1 cellular context compared by ENCODE assay signal in genomic region chr7:131108212-131108980, GRCh38.
TF ChIP-seq lines count a peak whose summit lies in the region.

No MANE protein-coding gene starts in this region.

TF ChIP-seq in K562, 482 proteins besides CTCF, POLR2A, EP300 and RAD21 (continued from another document and continues in another):
- TF ChIP-seq AFF1 (IDR thresholded peaks at IDR 0.05; ENCODE audit: low read depth in 1 of 2, partially characterized antibody in 2 of 2), result peak in 1 of 2 experiments; percentile 13
- no peak for TF ChIP-seq U2AF1 (optimal IDR thresholded peaks at IDR 0.05; ENCODE audit: low read depth, low read length)
- TF ChIP-seq ZNF282 (CRISPR knock-in tag; IDR thresholded peaks at IDR 0.05), result no peak
- TF ChIP-seq TSC22D4 (tag; IDR thresholded peaks at IDR 0.05), result no peak
- 0 out of 2 replicates have a peak, but pooled peaks have one; percentile 27 for TF ChIP-seq ZNF134 (CRISPR knock-in tag; conservative IDR thresholded peaks at IDR 0.05)
- peak; percentile 17; the same call in 1 of the 2 replicates for TF ChIP-seq DNMT1 (IDR thresholded peaks at IDR 0.05)
- TF ChIP-seq FOXP1 (CRISPR knock-in tag; IDR thresholded peaks at IDR 0.05), result no peak; the same call in none of the 2 replicates
- TF ChIP-seq SMARCE1 (IDR thresholded peaks at IDR 0.05), result no peak
- TF ChIP-seq, protein P1, sequence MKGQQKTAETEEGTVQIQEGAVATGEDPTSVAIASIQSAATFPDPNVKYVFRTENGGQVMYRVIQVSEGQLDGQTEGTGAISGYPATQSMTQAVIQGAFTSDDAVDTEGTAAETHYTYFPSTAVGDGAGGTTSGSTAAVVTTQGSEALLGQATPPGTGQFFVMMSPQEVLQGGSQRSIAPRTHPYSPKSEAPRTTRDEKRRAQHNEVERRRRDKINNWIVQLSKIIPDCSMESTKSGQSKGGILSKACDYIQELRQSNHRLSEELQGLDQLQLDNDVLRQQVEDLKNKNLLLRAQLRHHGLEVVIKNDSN (CRISPR knock-in tag; IDR thresholded peaks at IDR 0.05), result no peak
- TF ChIP-seq ZNF212 (CRISPR knock-in tag; IDR thresholded peaks at IDR 0.05), result no peak
- TF ChIP-seq ADNP (tag; IDR thresholded peaks at IDR 0.05), result no peak
- TF ChIP-seq TAL1 (IDR thresholded peaks at IDR 0.05), result no peak
- TF ChIP-seq FOXJ2 (tag; IDR thresholded peaks at IDR 0.05), result 0 out of 2 replicates have a peak, but pooled peaks have one; percentile 12
- peak; percentile 9; the same call in 1 of the 2 replicates for TF ChIP-seq CREM (IDR thresholded peaks at IDR 0.05; ENCODE audit: low read depth)
- no peak for TF ChIP-seq PRMT5 (CRISPR knock-in tag; IDR thresholded peaks at IDR 0.05)
- TF ChIP-seq TEAD4 (IDR thresholded peaks at IDR 0.05; ENCODE audit: low read length), result 0 out of 2 replicates have a peak, but pooled peaks have one; percentile 8
- TF ChIP-seq TEAD4 (CRISPR knock-in tag; IDR thresholded peaks at IDR 0.05; ENCODE audit: borderline replicate concordance), result no peak
- TF ChIP-seq CXXC5 (CRISPR knock-in tag; IDR thresholded peaks at IDR 0.05), result no peak; the same call in 1 of the 2 replicates
- TF ChIP-seq RFX5 (IDR thresholded peaks at IDR 0.05; ENCODE audit: low read depth, low read length), result no peak
- no peak for TF ChIP-seq FUS (optimal IDR thresholded peaks at IDR 0.05; ENCODE audit: low read depth, low read length)
- no peak for TF ChIP-seq TCFL5 (CRISPR knock-in tag; conservative IDR thresholded peaks at IDR 0.05)
- peak; percentile 5; the same call in 1 of the 2 replicates for TF ChIP-seq HOMEZ (CRISPR knock-in tag; IDR thresholded peaks at IDR 0.05)
- 0 out of 4 replicates have a peak, but pooled peaks of 1 of the 2 experiments have one; percentile 8 for TF ChIP-seq SIN3A (IDR thresholded peaks at IDR 0.05; ENCODE audit: borderline replicate concordance in 2 of 2, control insufficient read depth in 1 of 2, low read depth in 2 of 2, low read length in 2 of 2)
- no peak for TF ChIP-seq CREB1 (IDR thresholded peaks at IDR 0.05)
- TF ChIP-seq CREB1 (CRISPR knock-in tag; IDR thresholded peaks at IDR 0.05), result no peak
- no peak for TF ChIP-seq ZNF124 (CRISPR knock-in tag; IDR thresholded peaks at IDR 0.05)
- TF ChIP-seq, protein P2, sequence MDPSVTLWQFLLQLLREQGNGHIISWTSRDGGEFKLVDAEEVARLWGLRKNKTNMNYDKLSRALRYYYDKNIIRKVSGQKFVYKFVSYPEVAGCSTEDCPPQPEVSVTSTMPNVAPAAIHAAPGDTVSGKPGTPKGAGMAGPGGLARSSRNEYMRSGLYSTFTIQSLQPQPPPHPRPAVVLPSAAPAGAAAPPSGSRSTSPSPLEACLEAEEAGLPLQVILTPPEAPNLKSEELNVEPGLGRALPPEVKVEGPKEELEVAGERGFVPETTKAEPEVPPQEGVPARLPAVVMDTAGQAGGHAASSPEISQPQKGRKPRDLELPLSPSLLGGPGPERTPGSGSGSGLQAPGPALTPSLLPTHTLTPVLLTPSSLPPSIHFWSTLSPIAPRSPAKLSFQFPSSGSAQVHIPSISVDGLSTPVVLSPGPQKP (CRISPR knock-in tag; IDR thresholded peaks at IDR 0.05), result no peak
- TF ChIP-seq MECOM (CRISPR knock-in tag; IDR thresholded peaks at IDR 0.05), result no peak
- no peak for TF ChIP-seq ZNF77 (CRISPR knock-in tag; IDR thresholded peaks at IDR 0.05)
- no peak for TF ChIP-seq ZNF311 (CRISPR knock-in tag; IDR thresholded peaks at IDR 0.05)
- no peak for TF ChIP-seq ZNF696 (CRISPR knock-in tag; conservative IDR thresholded peaks at IDR 0.05)
- TF ChIP-seq C11orf30 (IDR thresholded peaks at IDR 0.05; ENCODE audit: low read depth), result peak; percentile 32; the same call in 1 of the 2 replicates
- 0 out of 2 replicates have a peak, but pooled peaks have one; percentile 11 for TF ChIP-seq CHAMP1 (IDR thresholded peaks at IDR 0.05)
- TF ChIP-seq ILF3 (IDR thresholded peaks at IDR 0.05; ENCODE audit: borderline replicate concordance), result no peak
- TF ChIP-seq ZNF668 (CRISPR knock-in tag; IDR thresholded peaks at IDR 0.05), result no peak
- no peak for TF ChIP-seq RBM22 (IDR thresholded peaks at IDR 0.05; ENCODE audit: low read depth, low read length, poor library complexity, severe bottlenecking)
- TF ChIP-seq ZNF12 (CRISPR knock-in tag; IDR thresholded peaks at IDR 0.05), result 0 out of 2 replicates have a peak, but pooled peaks have one; percentile 8
- TF ChIP-seq ZNF436 (CRISPR knock-in tag; IDR thresholded peaks at IDR 0.05), result no peak
- no peak; the same call in 1 of the 2 replicates for TF ChIP-seq SMAD3 (CRISPR knock-in tag; conservative IDR thresholded peaks at IDR 0.05)
- no peak for TF ChIP-seq ZSCAN29 (IDR thresholded peaks at IDR 0.05)
- no peak for TF ChIP-seq MEF2D (tag; conservative IDR thresholded peaks at IDR 0.05; ENCODE audit: low read depth)
- TF ChIP-seq ZBTB12 (CRISPR knock-in tag; IDR thresholded peaks at IDR 0.05), result 0 out of 2 replicates have a peak, but pooled peaks have one; percentile 7
- no peak for TF ChIP-seq HDAC6 (IDR thresholded peaks at IDR 0.05; ENCODE audit: low read depth, low read length)
- peak; percentile 12; the same call in 1 of the 2 replicates for TF ChIP-seq TAF7 (tag; IDR thresholded peaks at IDR 0.05)
- TF ChIP-seq TEAD2 (tag; IDR thresholded peaks at IDR 0.05), result no peak
- TF ChIP-seq NCOA1 (IDR thresholded peaks at IDR 0.05; ENCODE audit: low read depth), result no peak
- no peak for TF ChIP-seq PREB (CRISPR knock-in tag; IDR thresholded peaks at IDR 0.05)
- TF ChIP-seq IRF2 (CRISPR knock-in tag; IDR thresholded peaks at IDR 0.05), result no peak
- TF ChIP-seq SAFB (IDR thresholded peaks at IDR 0.05; ENCODE audit: borderline replicate concordance, low read depth, low read length), result no peak
- no peak for TF ChIP-seq RB1 (IDR thresholded peaks at IDR 0.05; ENCODE audit: low read depth)
- TF ChIP-seq RCOR1 (IDR thresholded peaks at IDR 0.05; ENCODE audit: borderline replicate concordance in 1 of 2, low read depth in 2 of 2, low read length in 2 of 2), result 0 out of 4 replicates have a peak, but pooled peaks of 1 of the 2 experiments have one; percentile 1
- no peak for TF ChIP-seq BRD4 (IDR thresholded peaks at IDR 0.05)
- TF ChIP-seq L3MBTL2 (IDR thresholded peaks at IDR 0.05), result 0 out of 2 replicates have a peak, but pooled peaks have one; percentile 26
- no peak for TF ChIP-seq BCOR (IDR thresholded peaks at IDR 0.05)
- peak; percentile 66; the same call in 1 of the 2 replicates for TF ChIP-seq TOE1 (IDR thresholded peaks at IDR 0.05; ENCODE audit: borderline replicate concordance)
- TF ChIP-seq TOE1 (CRISPR knock-in tag; IDR thresholded peaks at IDR 0.05; ENCODE audit: borderline replicate concordance, low read depth), result no peak
- peak; percentile 16 for TF ChIP-seq HDAC3 (IDR thresholded peaks at IDR 0.05; ENCODE audit: borderline replicate concordance, partially characterized antibody)
- no peak for TF ChIP-seq TAF9B (IDR thresholded peaks at IDR 0.05; ENCODE audit: partially characterized antibody)
- no peak for TF ChIP-seq CEBPG (CRISPR knock-in tag; IDR thresholded peaks at IDR 0.05)
- TF ChIP-seq CEBPG (tag; conservative IDR thresholded peaks at IDR 0.05 in 1 of 2, IDR thresholded peaks at IDR 0.05 in 1 of 2), result peak; percentile 10 to 33; a peak in 2 of 4 replicates
- no peak for TF ChIP-seq ZNF644 (tag; IDR thresholded peaks at IDR 0.05; ENCODE audit: low read depth)
- TF ChIP-seq MAX (CRISPR knock-in tag; IDR thresholded peaks at IDR 0.05), result no peak
- TF ChIP-seq MXI1 (IDR thresholded peaks at IDR 0.05; ENCODE audit: low read depth, low read length), result no peak
- no peak for TF ChIP-seq MED1 (CRISPR knock-in tag; IDR thresholded peaks at IDR 0.05; ENCODE audit: borderline replicate concordance)
